Comparison of ENCODE assay signal across 23 cellular contexts in genomic region chr6:170162771-170163404, GRCh38.
A peak's percentile ranks its signal among the peaks of the same experiment; 100 is the strongest.
DNase-seq lines count a peak whose midpoint lies in the region; TF ChIP-seq lines count a peak whose summit lies in the region.
"Had no signal": no experiment of that assay in that cellular context is flagged by ENCODE, and none has a peak within 500 bp of the region (broad histone marks: within the 10 kb centered on the region; RNA-seq: fewer than 3 reads in every experiment).

No MANE protein-coding gene starts in this region.

- no peak overlapping the region for H3K9ac ChIP-seq in neural progenitor cell

- peaks cover 3% of the 10 kb centered on the region for H3K9me3 Mint-ChIP-seq in T-helper 2 cell treated with Interferon-gamma antibody and Interleukin-4, amounts not matched to agents 5 μg/mL and 100 μg/mL, for 36 hours
- H3K9me3 Mint-ChIP-seq in brain (peaks cover 0 to 15% (median 0%) of the 10 kb centered on the region in 5 experiments), neural progenitor cell (peaks cover 7% of the 10 kb centered on the region)

- 88 to 90% methylated on average over 19 of the region's 19 CpGs for WGBS in tibial nerve, 2 donors

- H3K27ac Mint-ChIP-seq in T-helper 2 cell treated with Interferon-gamma antibody and Interleukin-4, amounts not matched to agents 5 μg/mL and 100 μg/mL, for 36 hours: no peak overlapping the region
- H3K27ac Mint-ChIP-seq in brain (peak overlapping the region in 3 of 5 experiments; percentile 49 to 64 (median 58)), neural progenitor cell (peak overlapping the region; percentile 86)

- no peak overlapping the region for H3K4me2 ChIP-seq in neural progenitor cell

- H3K79me2 ChIP-seq in neural progenitor cell (ENCODE audit: low read depth): no peaks in the 10 kb centered on the region

- TF ChIP-seq CTCF in brain (conservative IDR thresholded peaks at IDR 0.05) (no peak), neural progenitor cell (IDR thresholded peaks at IDR 0.05) (no peak), foreskin fibroblast (IDR thresholded peaks at IDR 0.05; ENCODE audit: low read depth, low read length) (no peak), tibial nerve (IDR thresholded peaks at IDR 0.05) (no peak)

- H3K4me3 ChIP-seq in neural progenitor cell (no peak overlapping the region), foreskin fibroblast (ENCODE audit: low read depth in 1 of 2, low read length in 2 of 2) (no peak overlapping the region), tibial nerve (no peak overlapping the region)
- H3K4me3 ChIP-seq: esophagus muscularis mucosa, gastroesophageal sphincter, stomach, transverse colon had no signal

- peak overlapping the region; percentile 45 for H3K4me3 Mint-ChIP-seq in T-helper 2 cell treated with Interferon-gamma antibody and Interleukin-4, amounts not matched to agents 5 μg/mL and 100 μg/mL, for 36 hours
- no peak overlapping the region for H3K4me3 Mint-ChIP-seq in brain
- H3K4me3 Mint-ChIP-seq in neural progenitor cell: no peak overlapping the region

- no peaks in the 10 kb centered on the region for H3K27me3 ChIP-seq in neural progenitor cell
- no peaks in the 10 kb centered on the region for H3K27me3 ChIP-seq in tibial nerve
- H3K27me3 ChIP-seq: brain microvascular endothelial cell, gastroesophageal sphincter, stomach, transverse colon had no signal

- TF ChIP-seq POLR2A in tibial nerve (IDR thresholded peaks at IDR 0.05): no peak

- no peaks in the 10 kb centered on the region for H3K36me3 ChIP-seq in neural progenitor cell
- H3K36me3 ChIP-seq in tibial nerve: no peaks in the 10 kb centered on the region
- H3K36me3 ChIP-seq: brain microvascular endothelial cell, esophagus muscularis mucosa, gastroesophageal sphincter, stomach, transverse colon had no signal

- H4K20me1 ChIP-seq in neural progenitor cell (ENCODE audit: low read depth): no peaks in the 10 kb centered on the region

- H3K4me1 Mint-ChIP-seq in T-helper 2 cell treated with Interferon-gamma antibody and Interleukin-4, amounts not matched to agents 5 μg/mL and 100 μg/mL, for 36 hours (ENCODE audit: low read depth): no peaks in the 10 kb centered on the region
- H3K4me1 Mint-ChIP-seq in brain (peaks cover 35% of the 10 kb centered on the region), neural progenitor cell (peaks cover 30% of the 10 kb centered on the region)

- no peak for DNase-seq in T-helper 2 cell treated with Interferon-gamma antibody and Interleukin-4, amounts not matched to agents 5 μg/mL and 100 μg/mL, for 36 hours (ENCODE audit: low spot score)
- DNase-seq in T-helper 2 cell (no peak), MV-4-11 (lab: John Stamatoyannopoulos, UW) (peak; percentile 77), neural progenitor cell (ENCODE audit: low spot score) (no peak), foreskin fibroblast (no peak), tibial nerve (ENCODE audit: low spot score in 2 of 2) (no peak), OCI-M2 (lab: John Stamatoyannopoulos, UW; ENCODE audit: unreplicated experiment) (no peak)
- DNase-seq: activated CD4-positive, alpha-beta T cell treated with anti-CD3 and anti-CD28 coated beads for 1 hour; AML-193; brain microvascular endothelial cell; islet precursor cell; NCI-H1436 treated with DMSO at 0.1 percent for 48 hours; NCI-H510A treated with DMSO at 0.1 percent for 48 hours; NK-92 treated with Interleukin-12 subunit alpha and Interleukin-12 subunit beta, amount 100 ng/mL, for 24 hours; RPMI8226; stimulated activated CD4-positive, alpha-beta T cell treated with anti-CD3 and anti-CD28 coated beads, Interleukin-4, amount 100 ng/mL, for 24 hours; stomach; T1000; transverse colon had no signal

- no peak overlapping the region for H3K27ac ChIP-seq in neural progenitor cell
- H3K27ac ChIP-seq in tibial nerve: no peak overlapping the region
- H3K27ac ChIP-seq: 22Rv1, brain microvascular endothelial cell, esophagus muscularis mucosa, gastroesophageal sphincter, stomach, transverse colon had no signal

- H3F3A ChIP-seq in neural progenitor cell (ENCODE audit: low read depth): peaks cover 2% of the 10 kb centered on the region

- H3K36me3 Mint-ChIP-seq in T-helper 2 cell treated with Interferon-gamma antibody and Interleukin-4, amounts not matched to agents 5 μg/mL and 100 μg/mL, for 36 hours (ENCODE audit: low read depth): no peaks in the 10 kb centered on the region
- H3K36me3 Mint-ChIP-seq in brain (no peaks in the 10 kb centered on the region), neural progenitor cell (peaks cover 2% of the 10 kb centered on the region)

- H3K9me3 ChIP-seq in neural progenitor cell (ENCODE audit: low read depth): no peaks in the 10 kb centered on the region
- H3K9me3 ChIP-seq in tibial nerve: peaks cover 0 to 2% (median 0%) of the 10 kb centered on the region in 4 donors
- H3K9me3 ChIP-seq: esophagus muscularis mucosa, gastroesophageal sphincter, stomach, transverse colon had no signal

- H3K27me3 Mint-ChIP-seq in T-helper 2 cell treated with Interferon-gamma antibody and Interleukin-4, amounts not matched to agents 5 μg/mL and 100 μg/mL, for 36 hours (ENCODE audit: low read depth): no peaks in the 10 kb centered on the region
- peaks cover 6% of the 10 kb centered on the region for H3K27me3 Mint-ChIP-seq in brain
- peaks cover 22% of the 10 kb centered on the region for H3K27me3 Mint-ChIP-seq in neural progenitor cell (ENCODE audit: insufficient read depth, low read depth)

- no peak overlapping the region for H2AFZ ChIP-seq in neural progenitor cell (replicated peaks)

- peaks cover 14% of the 10 kb centered on the region for H3K4me1 ChIP-seq in neural progenitor cell
- peaks cover 0 to 5% (median 1%) of the 10 kb centered on the region in 4 donors for H3K4me1 ChIP-seq in tibial nerve
- H3K4me1 ChIP-seq: transverse colon had no signal

- TF ChIP-seq EP300 in tibial nerve (IDR thresholded peaks at IDR 0.05): no peak
